In the genomic region with DNA sequence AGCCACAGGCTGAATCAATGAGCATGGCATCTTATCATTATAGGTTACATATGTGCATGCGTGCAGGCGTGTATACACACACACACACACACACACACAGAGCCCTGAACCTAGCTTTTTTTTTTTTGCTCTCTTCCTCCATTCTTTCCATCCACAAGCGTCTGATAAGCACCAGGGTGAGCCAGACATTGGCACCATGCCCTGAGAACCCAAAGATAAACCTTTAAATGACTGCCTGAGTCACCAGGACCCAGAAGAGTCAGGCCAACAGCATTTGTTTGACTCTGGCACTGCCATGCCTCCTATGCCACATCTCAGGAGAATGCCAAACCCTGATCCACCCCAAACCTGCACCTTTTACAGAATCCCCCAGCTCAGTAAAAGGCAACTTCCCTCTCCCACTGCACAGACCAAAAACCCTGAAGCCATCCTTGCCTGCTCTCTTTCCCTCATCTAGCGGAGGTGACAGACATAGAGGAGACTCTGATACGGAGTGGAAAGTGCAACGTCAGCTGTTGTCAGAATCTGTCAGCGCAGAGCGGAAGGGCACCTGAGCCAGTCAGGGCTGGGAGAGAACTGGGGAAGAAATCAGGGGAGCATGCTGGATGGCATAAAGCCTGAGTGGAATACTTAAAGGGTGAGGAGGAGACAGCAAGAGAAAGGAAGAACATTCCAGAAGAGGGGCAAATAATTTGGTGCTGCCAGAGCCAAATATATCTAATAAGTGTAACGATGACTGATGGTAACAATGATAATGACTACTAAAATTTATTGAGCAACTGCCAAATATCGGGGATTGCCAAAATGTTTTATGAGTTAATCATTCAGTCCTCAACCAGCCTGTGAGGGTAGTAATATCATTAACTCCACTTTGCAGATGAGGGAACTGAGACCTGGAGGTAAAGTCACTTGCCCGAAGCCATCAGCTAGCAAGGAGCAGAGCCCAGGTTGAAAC, we compare ENCODE assay signal across 8 cellular contexts. TPM values are rescaled to one million over a fixed set of nuclear protein-coding genes. Genes with fewer than 3 reads are reported as not detected.
DNase-seq lines count a peak whose midpoint lies in the region; ATAC-seq and TF ChIP-seq lines count a peak whose summit lies in the region.

No MANE protein-coding gene starts in this region.

- POLR2A ChIA-PET in CD8-positive, alpha-beta memory T cell (lab: Charles Lee): no interaction called here

- TF ChIP-seq CTCF in hepatocyte (IDR thresholded peaks at IDR 0.05; ENCODE audit: poor library complexity): no peak

- DNase-seq in CD8-positive, alpha-beta memory T cell: peak in 2 of 5 donors; percentile 6 to 59
- DNase-seq in NCI-H345 (lab: John Stamatoyannopoulos, UW) (peak; percentile 70), hepatocyte (ENCODE audit: low spot score) (peak; percentile 66), NCI-H748 (lab: John Stamatoyannopoulos, UW; ENCODE audit: unreplicated experiment) (no peak), hypothalamus (lab: John Stamatoyannopoulos, UW) (no peak)
- DNase-seq in activated T-helper 9 cell treated with anti-CD3 and anti-CD28 coated beads, Interleukin-2, amount 50 U/mL, for 16 hours (ENCODE audit: low read depth): peak; percentile 13
- DNase-seq in stimulated activated CD4-positive, alpha-beta T cell treated with anti-CD3 and anti-CD28 coated beads, TNF-alpha, amount 100 ng/mL, for 24 hours (ENCODE audit: low read depth in 3 of 3): peak; percentile 17 to 49 (median 27)

- H3K4me3 ChIP-seq in CD8-positive, alpha-beta memory T cell (ENCODE audit: low read length): no peak overlapping the region
- H3K4me3 ChIP-seq in hepatocyte: no peak overlapping the region

- H3K4me1 Mint-ChIP-seq in CD8-positive, alpha-beta memory T cell: peaks cover 63 to 87% (median 74%) of the 10 kb centered on the region in 3 donors

- H3K4me2 ChIP-seq in hepatocyte: peak overlapping the region; percentile 97

- no peak overlapping the region for H2AFZ ChIP-seq in hepatocyte

- H4K20me1 ChIP-seq in hepatocyte (ENCODE audit: insufficient read depth, poor library complexity, severe bottlenecking): no peaks in the 10 kb centered on the region

- peaks cover 27% of the 10 kb centered on the region for H3K79me2 ChIP-seq in hepatocyte

- peaks cover 0 to 2% of the 10 kb centered on the region in 2 donors for H3K27me3 Mint-ChIP-seq in CD8-positive, alpha-beta memory T cell

- CTCF ChIA-PET in CD8-positive, alpha-beta memory T cell (lab: Charles Lee): no interaction called here

- H3K9me2 ChIP-seq in hepatocyte (replicated peaks; ENCODE audit: insufficient read depth): no peaks in the 10 kb centered on the region

- H3K36me3 Mint-ChIP-seq in CD8-positive, alpha-beta memory T cell: peaks cover 0 to 34% (median 6%) of the 10 kb centered on the region in 3 donors

- peak overlapping the region; percentile 8 for H3K27ac ChIP-seq in CD8-positive, alpha-beta memory T cell (ENCODE audit: low read depth, low read length)
- H3K27ac ChIP-seq in hepatocyte: no peak overlapping the region

- no peaks in the 10 kb centered on the region for H3K36me3 ChIP-seq in CD8-positive, alpha-beta memory T cell (ENCODE audit: insufficient read depth, low read length)
- H3K36me3 ChIP-seq in hepatocyte (replicated peaks; ENCODE audit: insufficient read depth, low read depth): no peaks in the 10 kb centered on the region

- peak overlapping the region; percentile 65 to 98 (median 95) for H3K4me3 Mint-ChIP-seq in CD8-positive, alpha-beta memory T cell

- H3K9me3 ChIP-seq in CD8-positive, alpha-beta memory T cell (ENCODE audit: low read length): no peaks in the 10 kb centered on the region
- no peaks in the 10 kb centered on the region for H3K9me3 ChIP-seq in hepatocyte (ENCODE audit: low read depth)

- no peaks in the 10 kb centered on the region for H3K27me3 ChIP-seq in CD8-positive, alpha-beta memory T cell (ENCODE audit: insufficient read depth, low read length, poor library complexity, severe bottlenecking)
- H3K27me3 ChIP-seq in hepatocyte: no peaks in the 10 kb centered on the region

- H3K9me3 Mint-ChIP-seq in CD8-positive, alpha-beta memory T cell: no peaks in the 10 kb centered on the region

- no peak for ATAC-seq in GM19397 (IDR thresholded peaks at IDR 0.05; ENCODE audit: unreplicated experiment)

- peaks cover 40% of the 10 kb centered on the region for H3K4me1 ChIP-seq in CD8-positive, alpha-beta memory T cell (ENCODE audit: insufficient read depth, low read length)
- H3K4me1 ChIP-seq in hepatocyte (ENCODE audit: insufficient read depth): peaks cover 25% of the 10 kb centered on the region

- 88% methylated on average over 11 of the region's 11 CpGs for WGBS in hepatocyte (ENCODE audit: low lambda C conversion rate, missing lambda C conversion rate)

- peak overlapping the region; percentile 66 to 98 (median 96) for H3K27ac Mint-ChIP-seq in CD8-positive, alpha-beta memory T cell

RNA-seq across cellular contexts. Expression of a gene that starts 3.2 kb away (rescaled TPM):
- 10 to 100 TPM; 24.7 to 27.9 TPM for total RNA-seq in CD8-positive, alpha-beta memory T cell
- 34.0 TPM for polyA plus RNA-seq in CD8-positive, alpha-beta memory T cell
- total RNA-seq in hepatocyte: 13.8 and 14.0 TPM in 2 replicates
- polyA plus RNA-seq in hepatocyte: 8.9 and 11.2 TPM in 2 replicates

Comparison
In these comparisons a context has a peak if more than half of its experiments do, and no peak if none do; other contexts are left out.
1. DNase-seq: peak in NCI-H345 (single experiment), activated T-helper 9 cell treated with anti-CD3 and anti-CD28 coated beads, Interleukin-2, amount 50 U/mL, for 16 hours (single experiment), hepatocyte (single experiment) and stimulated activated CD4-positive, alpha-beta T cell treated with anti-CD3 and anti-CD28 coated beads, TNF-alpha, amount 100 ng/mL, for 24 hours (3 of 3); none in NCI-H748 (single experiment) and hypothalamus (0 of 51).